9 cellular contexts compared by ENCODE assay signal in the genomic region with DNA sequence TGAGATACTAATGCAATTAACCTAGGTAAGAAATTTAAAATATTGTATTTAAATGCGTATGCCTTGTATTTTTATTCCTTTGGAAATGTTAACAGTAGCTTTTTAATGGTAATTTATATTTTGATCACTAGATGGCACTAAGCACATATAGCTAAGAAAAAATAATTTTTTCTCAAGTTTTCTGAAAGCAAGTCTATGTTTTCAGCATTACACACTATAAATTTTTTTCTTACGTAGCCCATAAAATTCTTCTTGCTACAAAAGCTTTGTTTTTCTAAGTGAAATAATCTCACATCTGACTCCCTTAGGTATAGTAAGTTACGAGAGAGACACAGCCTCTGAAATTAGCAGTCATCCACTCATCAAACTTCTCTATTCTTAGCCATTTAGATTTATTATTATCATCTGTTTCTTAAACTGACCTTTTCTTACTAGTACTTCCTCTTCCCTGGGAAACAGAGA. TPM values are rescaled to one million over a fixed set of nuclear protein-coding genes. Genes with fewer than 3 reads are reported as not detected.
DNase-seq lines count a peak whose midpoint lies in the region; ATAC-seq and TF ChIP-seq lines count a peak whose summit lies in the region.
"Had no signal": no experiment of that assay in that cellular context is flagged by ENCODE, and none has a peak within 500 bp of the region (broad histone marks: within the 10 kb centered on the region; RNA-seq: fewer than 3 reads in every experiment).

No MANE protein-coding gene starts in this region.

- no peaks in the 10 kb centered on the region for H3F3A ChIP-seq in GM23338 (replicated peaks; ENCODE audit: low read depth)

- H3K27me3 ChIP-seq in Karpas-422 (ENCODE audit: low read length) (no peaks in the 10 kb centered on the region), GM23338 (ENCODE audit: insufficient read depth) (no peaks in the 10 kb centered on the region)
- H3K27me3 ChIP-seq: uterus had no signal

- H3K9me3 Mint-ChIP-seq in nephron (no peaks in the 10 kb centered on the region), GM23338 (no peaks in the 10 kb centered on the region)
- no peaks in the 10 kb centered on the region for H3K9me3 Mint-ChIP-seq in activated T-helper 1 cell treated with anti-CD3 and anti-CD28 coated beads, Interleukin-12 subunit alpha, Interleukin-12 subunit beta, Interleukin-2, Interleukin-4 antibody, amounts not matched to agents 30 ng/mL and 10 ng/mL and 1 ng/mL, durations not matched to agents 14 hours and 24 hours and 36 hours

- H3K4me3 ChIP-seq in Karpas-422 (ENCODE audit: low read length) (no peak overlapping the region), GM23338 (no peak overlapping the region)
- H3K4me3 ChIP-seq: uterus had no signal

- H3K27me3 Mint-ChIP-seq in nephron (ENCODE audit: low read depth) (no peaks in the 10 kb centered on the region), GM23338 (ENCODE audit: insufficient read depth, low read depth, poor library complexity) (no peaks in the 10 kb centered on the region)
- no peaks in the 10 kb centered on the region for H3K27me3 Mint-ChIP-seq in activated T-helper 1 cell treated with anti-CD3 and anti-CD28 coated beads, Interleukin-12 subunit alpha, Interleukin-12 subunit beta, Interleukin-2, Interleukin-4 antibody, amounts not matched to agents 30 ng/mL and 10 ng/mL and 1 ng/mL, durations not matched to agents 14 hours and 24 hours and 36 hours (ENCODE audit: insufficient read depth)

- H3K79me2 ChIP-seq in Karpas-422 (ENCODE audit: low read length) (no peaks in the 10 kb centered on the region), GM23338 (replicated peaks; ENCODE audit: insufficient read depth) (no peaks in the 10 kb centered on the region)

- no peaks in the 10 kb centered on the region for H3K9me3 ChIP-seq in Karpas-422 (ENCODE audit: low read length)
- H3K9me3 ChIP-seq: uterus had no signal

- H3K27ac ChIP-seq in Karpas-422 (ENCODE audit: low read length): no peak overlapping the region
- H3K27ac ChIP-seq in GM23338 (ENCODE audit: low read depth): no peak overlapping the region

- no peak overlapping the region for H3K4me3 Mint-ChIP-seq in nephron
- no peak overlapping the region for H3K4me3 Mint-ChIP-seq in activated T-helper 1 cell treated with anti-CD3 and anti-CD28 coated beads, Interleukin-12 subunit alpha, Interleukin-12 subunit beta, Interleukin-2, Interleukin-4 antibody, amounts not matched to agents 30 ng/mL and 10 ng/mL and 1 ng/mL, durations not matched to agents 14 hours and 24 hours and 36 hours
- H3K4me3 Mint-ChIP-seq in GM23338: no peak overlapping the region

- H2AFZ ChIP-seq in Karpas-422 (ENCODE audit: low read length): no peak overlapping the region
- no peak overlapping the region for H2AFZ ChIP-seq in GM23338

- H3K9me2 ChIP-seq in Karpas-422 (replicated peaks; ENCODE audit: insufficient read depth, low read length): no peaks in the 10 kb centered on the region
- H3K9me2 ChIP-seq in GM23338 (ENCODE audit: insufficient read depth): no peaks in the 10 kb centered on the region

- DNase-seq in DMS53 treated with DMSO at 0.1 percent for 48 hours (lab: John Stamatoyannopoulos, UW; ENCODE audit: unreplicated experiment) (peak; percentile 4), Karpas-422 (peak; percentile 63), amniotic stem cell (lab: John Stamatoyannopoulos, UW) (peak; percentile 0), GM23338 (ENCODE audit: low spot score) (no peak)
- no peak for DNase-seq in activated T-helper 1 cell treated with anti-CD3 and anti-CD28 coated beads, Interleukin-12 subunit alpha, Interleukin-12 subunit beta, Interleukin-2, Interleukin-4 antibody, amounts not matched to agents 30 ng/mL and 10 ng/mL and 1 ng/mL, durations not matched to agents 14 hours and 24 hours and 36 hours (ENCODE audit: low spot score)
- DNase-seq in activated naive CD4-positive, alpha-beta T cell treated with Interleukin-2 at 50 U/mL for 16 hours: no peak
- DNase-seq: uterus had no signal

- H3K27ac Mint-ChIP-seq in nephron: peak overlapping the region in 1 of 3 experiments; percentile 57
- no peak overlapping the region for H3K27ac Mint-ChIP-seq in activated T-helper 1 cell treated with anti-CD3 and anti-CD28 coated beads, Interleukin-12 subunit alpha, Interleukin-12 subunit beta, Interleukin-2, Interleukin-4 antibody, amounts not matched to agents 30 ng/mL and 10 ng/mL and 1 ng/mL, durations not matched to agents 14 hours and 24 hours and 36 hours
- H3K27ac Mint-ChIP-seq in GM23338: no peak overlapping the region

- no peak overlapping the region for H3K9ac ChIP-seq in Karpas-422 (ENCODE audit: low read length)

- intact Hi-C loops in activated T-helper 1 cell treated with anti-CD3 and anti-CD28 coated beads, Interleukin-12 subunit alpha, Interleukin-12 subunit beta, Interleukin-2, Interleukin-4 antibody, amounts not matched to agents 30 ng/mL and 10 ng/mL and 1 ng/mL, durations not matched to agents 14 hours and 24 hours and 36 hours (cut with micrococcal nuclease): loop anchor here (1.0 to 5.0 kb wide), 4 partner anchors 59 to 427 kb away; a partner anchor contains a TSS

- no peaks in the 10 kb centered on the region for H3K36me3 ChIP-seq in Karpas-422 (ENCODE audit: insufficient read depth, low read length)
- no peaks in the 10 kb centered on the region for H3K36me3 ChIP-seq in GM23338 (ENCODE audit: insufficient read depth)
- H3K36me3 ChIP-seq: uterus had no signal

- TF ChIP-seq CTCF in nephron (IDR thresholded peaks at IDR 0.05; ENCODE audit: unreplicated experiment in 3 of 3): peak; percentile 34 to 66 (median 49)
- peak in 1 of 2 experiments; percentile 65; a peak in 3 of 4 replicates for TF ChIP-seq CTCF in GM23338 (conservative IDR thresholded peaks at IDR 0.05; ENCODE audit: low read depth in 2 of 2)

- ATAC-seq in HG03520 (IDR thresholded peaks at IDR 0.05; ENCODE audit: unreplicated experiment) (no peak), GM23338 (no peak)

- H3K4me2 ChIP-seq in Karpas-422 (ENCODE audit: low read depth, low read length, poor library complexity, severe bottlenecking): no peak overlapping the region
- no peak overlapping the region for H3K4me2 ChIP-seq in GM23338

- H3K4me1 Mint-ChIP-seq in nephron (no peaks in the 10 kb centered on the region), GM23338 (peaks cover 25% of the 10 kb centered on the region)
- H3K4me1 Mint-ChIP-seq in activated T-helper 1 cell treated with anti-CD3 and anti-CD28 coated beads, Interleukin-12 subunit alpha, Interleukin-12 subunit beta, Interleukin-2, Interleukin-4 antibody, amounts not matched to agents 30 ng/mL and 10 ng/mL and 1 ng/mL, durations not matched to agents 14 hours and 24 hours and 36 hours (ENCODE audit: low read depth): no peaks in the 10 kb centered on the region

- H4K20me1 ChIP-seq in Karpas-422 (ENCODE audit: insufficient read depth, low read depth, low read length) (no peaks in the 10 kb centered on the region), GM23338 (replicated peaks; ENCODE audit: insufficient read depth) (no peaks in the 10 kb centered on the region)

- H3K36me3 Mint-ChIP-seq in nephron (ENCODE audit: low read depth): no peaks in the 10 kb centered on the region
- no peaks in the 10 kb centered on the region for H3K36me3 Mint-ChIP-seq in activated T-helper 1 cell treated with anti-CD3 and anti-CD28 coated beads, Interleukin-12 subunit alpha, Interleukin-12 subunit beta, Interleukin-2, Interleukin-4 antibody, amounts not matched to agents 30 ng/mL and 10 ng/mL and 1 ng/mL, durations not matched to agents 14 hours and 24 hours and 36 hours (ENCODE audit: low read depth)
- no peaks in the 10 kb centered on the region for H3K36me3 Mint-ChIP-seq in GM23338 (ENCODE audit: low read depth)

- peaks cover 3% of the 10 kb centered on the region for H3K4me1 ChIP-seq in Karpas-422 (ENCODE audit: low read length)
- peaks cover 9% of the 10 kb centered on the region; the same call in 1 of the 2 replicates for H3K4me1 ChIP-seq in GM23338 (ENCODE audit: insufficient read depth)
- H3K4me1 ChIP-seq: uterus had no signal

TF ChIP-seq in GM23338, 12 proteins besides CTCF, POLR2A, EP300 and RAD21 (continues in another document):
- TF ChIP-seq JUNB (IDR thresholded peaks at IDR 0.05; ENCODE audit: unreplicated experiment): no peak

RNA-seq across cellular contexts. Expression of a gene that starts 35.7 kb away (rescaled TPM):
- total RNA-seq in Karpas-422 (2014; rRNA removed; shearing (Covaris generic); ENCODE audit: low replicate concordance): 19.8 and 24.9 TPM in 2 replicates
- 20.4 and 21.4 TPM in 2 replicates for total RNA-seq in activated T-helper 1 cell treated with anti-CD3 and anti-CD28 coated beads, Interleukin-12 subunit alpha, Interleukin-12 subunit beta, Interleukin-2, Interleukin-4 antibody, amounts not matched to agents 30 ng/mL and 10 ng/mL and 1 ng/mL, durations not matched to agents 14 hours and 24 hours and 36 hours
- 16.2 and 19.8 TPM in 2 replicates for total RNA-seq in GM23338 (2014; rRNA removed; shearing (Covaris generic))
- 12.7 and 13.2 TPM in 2 replicates for polyA plus RNA-seq in GM23338 (2016; fragmentation: Nextera tagmentation; extraction: Ambion mirVana)

Comparison
In these comparisons a context has a peak if more than half of its experiments do, and no peak if none do; other contexts are left out.
1. DNase-seq: peak in DMS53 treated with DMSO at 0.1 percent for 48 hours (single experiment), Karpas-422 (single experiment) and amniotic stem cell (single experiment); none in activated T-helper 1 cell treated with anti-CD3 and anti-CD28 coated beads, Interleukin-12 subunit alpha, Interleukin-12 subunit beta, Interleukin-2, Interleukin-4 antibody, amounts not matched to agents 30 ng/mL and 10 ng/mL and 1 ng/mL, durations not matched to agents 14 hours and 24 hours and 36 hours (single experiment), GM23338 (single experiment) and activated naive CD4-positive, alpha-beta T cell treated with Interleukin-2 at 50 U/mL for 16 hours (single experiment).